33 cellular contexts compared by ENCODE assay signal in the genomic region with DNA sequence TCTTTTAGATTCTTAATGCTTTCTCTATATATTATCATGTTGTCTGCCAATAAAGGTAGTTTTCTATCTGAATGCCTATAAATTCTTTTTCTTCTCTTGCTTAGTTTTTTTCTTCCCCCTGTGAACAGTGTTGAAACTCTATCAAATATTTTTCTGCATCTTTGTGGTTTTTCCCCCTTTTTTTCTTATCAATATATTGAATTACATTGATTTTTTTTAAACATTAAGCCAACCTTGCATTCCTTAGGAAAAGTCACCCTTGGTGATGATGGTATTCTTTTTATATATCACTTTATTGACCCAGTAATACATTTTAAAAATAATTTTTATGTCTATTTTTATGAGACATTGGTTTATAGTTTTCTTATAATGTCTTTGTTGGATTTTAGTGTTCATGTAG.
"Had no signal": no experiment of that assay in that cellular context is flagged by ENCODE, and none has a peak within 500 bp of the region (broad histone marks: within the 10 kb centered on the region; RNA-seq: fewer than 3 reads in every experiment).

No MANE protein-coding gene starts in this region.

- DNase-seq: activated effector memory CD4-positive, alpha-beta T cell treated with anti-CD3 and anti-CD28 coated beads, Interleukin-2, amount 50 U/mL, for 16 hours; activated effector memory CD4-positive, alpha-beta T cell treated with Interleukin-2 at 50 U/mL for 16 hours; activated gamma-delta T cell; activated gamma-delta T cell treated with Interleukin-2 at 50 U/mL for 16 hours; activated naive CD4-positive, alpha-beta T cell; activated naive CD4-positive, alpha-beta T cell treated with anti-CD3 and anti-CD28 coated beads for 36 hours; activated naive CD4-positive, alpha-beta T cell treated with anti-CD3 and anti-CD28 coated beads, Interleukin-2, amount 10 ng/mL, durations not matched to agents 7 days and 5 days; activated naive CD4-positive, alpha-beta T cell treated with anti-CD3 and anti-CD28 coated beads, Interleukin-2, amount 50 U/mL, for 16 hours; activated naive CD4-positive, alpha-beta T cell treated with Interleukin-2 at 50 U/mL for 16 hours; activated naive CD8-positive, alpha-beta T cell treated with anti-CD3 and anti-CD28 coated beads for 36 hours; activated naive CD8-positive, alpha-beta T cell treated with anti-CD3 and anti-CD28 coated beads, Interleukin-2, amount 10 ng/mL, durations not matched to agents 7 days and 5 days; activated naive CD8-positive, alpha-beta T cell treated with anti-CD3 and anti-CD28 coated beads, Interleukin-2, amount 50 U/mL, for 24 hours; activated T-cell treated with anti-CD3 and anti-CD28 coated beads, Interleukin-2, amount 50 U/mL, for 24 hours; activated T-cell treated with anti-CD3 and anti-CD28 coated beads, Interleukin-2, amount 50 U/mL, for 4 hours; activated T-cell treated with anti-CD3 and anti-CD28 coated beads, Interleukin-2, amount 50 U/mL, for 48 hours; activated T-cell treated with anti-CD3 and anti-CD28 coated beads, Interleukin-2, amount 50 U/mL, for 72 hours; adrenal gland; amniotic stem cell; amygdala; anterior cingulate cortex; aorta; body of pancreas; brain microvascular endothelial cell; caudate nucleus; central memory CD4-positive, alpha-beta T cell; cerebellar nuclear complex had no signal

- H3K36me3 ChIP-seq: adrenal gland, brain microvascular endothelial cell, breast epithelium, cardiac muscle cell had no signal

- H3K27me3 ChIP-seq: adrenal gland, ascending aorta, body of pancreas, brain microvascular endothelial cell, breast epithelium, cardiac muscle cell had no signal

- H3K9me3 ChIP-seq: body of pancreas had no signal

- FAIRE-seq: astrocyte, bronchial epithelial cell had no signal

- ATAC-seq: activated naive CD4-positive, alpha-beta T cell treated with anti-CD3 and anti-CD28 coated beads, Interleukin-2, amount 50 U/mL, for 72 hours; activated naive CD8-positive, alpha-beta T cell treated with anti-CD3 and anti-CD28 coated beads, Interleukin-2, amount 50 U/mL, for 24 hours; activated T-cell treated with anti-CD3 and anti-CD28 coated beads, Interleukin-2, amount 50 U/mL, for 4 hours; activated T-cell treated with anti-CD3 and anti-CD28 coated beads, Interleukin-2, amount 50 U/mL, for 72 hours; activated T-helper 17 cell treated with anti-CD3 and anti-CD28 coated beads, Interleukin-2, amount 50 U/mL, for 72 hours; body of pancreas had no signal

- H3K27ac ChIP-seq: adrenal gland, ascending aorta, body of pancreas, brain microvascular endothelial cell, breast epithelium, cardiac muscle cell had no signal

- H3K4me1 ChIP-seq: adrenal gland, ascending aorta, body of pancreas, breast epithelium had no signal

- H3K4me3 ChIP-seq: adrenal gland, ascending aorta, body of pancreas, breast epithelium, cardiac muscle cell had no signal
